In genomic region chr17:76872874-76873221, GRCh38 we compare ENCODE assay signal across 2 cellular contexts.
TF ChIP-seq lines count a peak whose summit lies in the region.

No MANE protein-coding gene starts in this region.

TF ChIP-seq in SK-N-SH, 30 proteins besides CTCF, POLR2A, EP300 and RAD21:
- TF ChIP-seq TAF1 (IDR thresholded peaks at IDR 0.05; ENCODE audit: borderline replicate concordance, low read depth, low read length), result 0 out of 2 replicates have a peak, but pooled peaks have one; percentile 1
- no peak for TF ChIP-seq RXRA (IDR thresholded peaks at IDR 0.05; ENCODE audit: borderline replicate concordance, low read depth)

TF ChIP-seq in SK-N-SH treated with all-trans-retinoic acid at 6 μM for 48 hours, 23 proteins besides CTCF, POLR2A, EP300 and RAD21:
- no peak for TF ChIP-seq ZFP3 (CRISPR knock-in tag; IDR thresholded peaks at IDR 0.05)
- TF ChIP-seq CSDC2 (CRISPR knock-in tag; IDR thresholded peaks at IDR 0.05), result no peak
- TF ChIP-seq ZC3H10 (CRISPR knock-in tag; IDR thresholded peaks at IDR 0.05), result no peak
- TF ChIP-seq, protein P1, sequence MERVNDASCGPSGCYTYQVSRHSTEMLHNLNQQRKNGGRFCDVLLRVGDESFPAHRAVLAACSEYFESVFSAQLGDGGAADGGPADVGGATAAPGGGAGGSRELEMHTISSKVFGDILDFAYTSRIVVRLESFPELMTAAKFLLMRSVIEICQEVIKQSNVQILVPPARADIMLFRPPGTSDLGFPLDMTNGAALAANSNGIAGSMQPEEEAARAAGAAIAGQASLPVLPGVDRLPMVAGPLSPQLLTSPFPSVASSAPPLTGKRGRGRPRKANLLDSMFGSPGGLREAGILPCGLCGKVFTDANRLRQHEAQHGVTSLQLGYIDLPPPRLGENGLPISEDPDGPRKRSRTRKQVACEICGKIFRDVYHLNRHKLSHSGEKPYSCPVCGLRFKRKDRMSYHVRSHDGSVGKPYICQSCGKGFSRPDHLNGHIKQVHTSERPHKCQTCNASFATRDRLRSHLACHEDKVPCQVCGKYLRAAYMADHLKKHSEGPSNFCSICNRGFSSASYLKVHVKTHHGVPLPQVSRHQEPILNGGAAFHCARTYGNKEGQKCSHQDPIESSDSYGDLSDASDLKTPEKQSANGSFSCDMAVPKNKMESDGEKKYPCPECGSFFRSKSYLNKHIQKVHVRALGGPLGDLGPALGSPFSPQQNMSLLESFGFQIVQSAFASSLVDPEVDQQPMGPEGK (CRISPR knock-in tag; IDR thresholded peaks at IDR 0.05; ENCODE audit: borderline replicate concordance), result no peak
- TF ChIP-seq, protein P2, sequence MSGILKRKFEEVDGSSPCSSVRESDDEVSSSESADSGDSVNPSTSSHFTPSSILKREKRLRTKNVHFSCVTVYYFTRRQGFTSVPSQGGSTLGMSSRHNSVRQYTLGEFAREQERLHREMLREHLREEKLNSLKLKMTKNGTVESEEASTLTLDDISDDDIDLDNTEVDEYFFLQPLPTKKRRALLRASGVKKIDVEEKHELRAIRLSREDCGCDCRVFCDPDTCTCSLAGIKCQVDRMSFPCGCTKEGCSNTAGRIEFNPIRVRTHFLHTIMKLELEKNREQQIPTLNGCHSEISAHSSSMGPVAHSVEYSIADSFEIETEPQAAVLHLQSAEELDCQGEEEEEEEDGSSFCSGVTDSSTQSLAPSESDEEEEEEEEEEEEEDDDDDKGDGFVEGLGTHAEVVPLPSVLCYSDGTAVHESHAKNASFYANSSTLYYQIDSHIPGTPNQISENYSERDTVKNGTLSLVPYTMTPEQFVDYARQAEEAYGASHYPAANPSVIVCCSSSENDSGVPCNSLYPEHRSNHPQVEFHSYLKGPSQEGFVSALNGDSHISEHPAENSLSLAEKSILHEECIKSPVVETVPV (CRISPR knock-in tag; IDR thresholded peaks at IDR 0.05), result no peak
- TF ChIP-seq, protein P3, sequence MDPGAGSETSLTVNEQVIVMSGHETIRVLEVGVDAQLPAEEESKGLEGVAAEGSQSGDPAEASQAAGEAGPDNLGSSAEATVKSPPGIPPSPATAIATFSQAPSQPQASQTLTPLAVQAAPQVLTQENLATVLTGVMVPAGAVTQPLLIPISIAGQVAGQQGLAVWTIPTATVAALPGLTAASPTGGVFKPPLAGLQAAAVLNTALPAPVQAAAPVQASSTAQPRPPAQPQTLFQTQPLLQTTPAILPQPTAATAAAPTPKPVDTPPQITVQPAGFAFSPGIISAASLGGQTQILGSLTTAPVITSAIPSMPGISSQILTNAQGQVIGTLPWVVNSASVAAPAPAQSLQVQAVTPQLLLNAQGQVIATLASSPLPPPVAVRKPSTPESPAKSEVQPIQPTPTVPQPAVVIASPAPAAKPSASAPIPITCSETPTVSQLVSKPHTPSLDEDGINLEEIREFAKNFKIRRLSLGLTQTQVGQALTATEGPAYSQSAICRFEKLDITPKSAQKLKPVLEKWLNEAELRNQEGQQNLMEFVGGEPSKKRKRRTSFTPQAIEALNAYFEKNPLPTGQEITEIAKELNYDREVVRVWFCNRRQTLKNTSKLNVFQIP (CRISPR knock-in tag; IDR thresholded peaks at IDR 0.05; ENCODE audit: borderline replicate concordance, low read depth), result no peak
- TF ChIP-seq PPARA (CRISPR knock-in tag; IDR thresholded peaks at IDR 0.05; ENCODE audit: borderline replicate concordance), result no peak
- TF ChIP-seq, protein P4, sequence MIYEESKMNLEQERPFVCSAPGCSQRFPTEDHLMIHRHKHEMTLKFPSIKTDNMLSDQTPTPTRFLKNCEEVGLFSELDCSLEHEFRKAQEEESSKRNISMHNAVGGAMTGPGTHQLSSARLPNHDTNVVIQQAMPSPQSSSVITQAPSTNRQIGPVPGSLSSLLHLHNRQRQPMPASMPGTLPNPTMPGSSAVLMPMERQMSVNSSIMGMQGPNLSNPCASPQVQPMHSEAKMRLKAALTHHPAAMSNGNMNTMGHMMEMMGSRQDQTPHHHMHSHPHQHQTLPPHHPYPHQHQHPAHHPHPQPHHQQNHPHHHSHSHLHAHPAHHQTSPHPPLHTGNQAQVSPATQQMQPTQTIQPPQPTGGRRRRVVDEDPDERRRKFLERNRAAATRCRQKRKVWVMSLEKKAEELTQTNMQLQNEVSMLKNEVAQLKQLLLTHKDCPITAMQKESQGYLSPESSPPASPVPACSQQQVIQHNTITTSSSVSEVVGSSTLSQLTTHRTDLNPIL (CRISPR knock-in tag; IDR thresholded peaks at IDR 0.05; ENCODE audit: low read depth), result no peak
- no peak for TF ChIP-seq TOX (CRISPR knock-in tag; IDR thresholded peaks at IDR 0.05; ENCODE audit: borderline replicate concordance)
